12 cellular contexts compared by ENCODE assay signal in genomic region chr15:31230630-31231485, GRCh38.
DNase-seq lines count a peak whose midpoint lies in the region; ATAC-seq, FAIRE-seq and TF ChIP-seq lines count a peak whose summit lies in the region.
"Had no signal": no experiment of that assay in that cellular context is flagged by ENCODE, and none has a peak within 500 bp of the region (broad histone marks: within the 10 kb centered on the region; RNA-seq: fewer than 3 reads in every experiment).

No MANE protein-coding gene starts in this region.

- H2AFZ ChIP-seq in K562 (ENCODE audit: low read depth, low read length) (no peak overlapping the region), hepatocyte (no peak overlapping the region)

- no peaks in the 10 kb centered on the region for H3K9me2 ChIP-seq in hepatocyte (replicated peaks; ENCODE audit: insufficient read depth)

- peaks cover 6 to 20% of the 10 kb centered on the region in 2 experiments; a peak in 3 of 5 replicates for H3K27me3 ChIP-seq in K562 (ENCODE audit: control insufficient read depth in 2 of 2, insufficient read depth in 2 of 2, low read length in 2 of 2)
- no peaks in the 10 kb centered on the region for H3K27me3 ChIP-seq in hepatocyte

- H4K20me1 ChIP-seq in K562 (replicated peaks; ENCODE audit: control insufficient read depth, insufficient read depth, low read length) (0 out of 2 replicates have a peak, but pooled peaks cover 3% of the 10 kb centered on the region), hepatocyte (ENCODE audit: insufficient read depth, poor library complexity, severe bottlenecking) (no peaks in the 10 kb centered on the region)

- CTCF ChIA-PET in K562 (lab: Yijun Ruan, JAX; ENCODE audit: low intra/inter-chr PET ratio), result no interaction called here

- no peak for TF ChIP-seq RAD21 in K562 (CRISPR knock-in tag; conservative IDR thresholded peaks at IDR 0.05 in 1 of 2, IDR thresholded peaks at IDR 0.05 in 1 of 2)

- H3K4me2 ChIP-seq in K562 (ENCODE audit: insufficient read depth, low read length), result no peak overlapping the region
- H3K4me2 ChIP-seq in hepatocyte, result no peak overlapping the region

- POLR2A ChIA-PET in K562 (lab: Yijun Ruan, JAX), result no interaction called here

- H3K27ac ChIP-seq in K562 (ENCODE audit: extremely low read depth, low read depth, low read length), result no peak overlapping the region
- no peak overlapping the region for H3K27ac ChIP-seq in hepatocyte

- TF ChIP-seq CTCF in GM13977 (IDR thresholded peaks at IDR 0.05; ENCODE audit: extremely low read depth, insufficient read depth, missing control alignments) (no peak), K562 (IDR thresholded peaks at IDR 0.05 in 2 of 3, conservative IDR thresholded peaks at IDR 0.05 in 1 of 3; ENCODE audit: insufficient read depth in 2 of 3, low read depth in 1 of 3, low read length in 3 of 3) (no peak), hepatocyte (IDR thresholded peaks at IDR 0.05; ENCODE audit: poor library complexity) (no peak)

- in situ Hi-C loops in GM13977 (cut with MboI; ENCODE audit: low pct_unique_long_range_greater_than_20kb, low sequenced_read_pairs, unreplicated experiment), result no loop called here
- in situ Hi-C loops in K562 (cut with MboI), result no loop called here

- H3K4me3 ChIP-seq in K562 (no peak overlapping the region), hepatocyte (no peak overlapping the region)

- BruUV-seq in K562 (replicated peaks; lab: Mats Ljungman, UMichigan), result no TSS peak

- no peaks in the 10 kb centered on the region for H3K36me3 ChIP-seq in K562 (ENCODE audit: control insufficient read depth, insufficient read depth, low read length)
- H3K36me3 ChIP-seq in hepatocyte (replicated peaks; ENCODE audit: insufficient read depth, low read depth), result no peaks in the 10 kb centered on the region

- ATAC-seq in GM19452 (IDR thresholded peaks at IDR 0.05; ENCODE audit: unreplicated experiment) (peak; percentile 82), HG03066 (IDR thresholded peaks at IDR 0.05; ENCODE audit: low read depth, unreplicated experiment) (peak; percentile 71), K562 (no peak)

- H3K9me3 ChIP-seq in K562 (replicated peaks; ENCODE audit: control insufficient read depth, insufficient read depth, low read depth, low read length) (no peaks in the 10 kb centered on the region), hepatocyte (ENCODE audit: low read depth) (no peaks in the 10 kb centered on the region)

- FAIRE-seq in K562 (lab: Jason Lieb, UNC) (no peak), HTR-8/SVneo (lab: Jason Lieb, UNC) (no peak)
- FAIRE-seq: bronchial epithelial cell had no signal

- H3K4me1 ChIP-seq in K562 (replicated peaks in 1 of 2; ENCODE audit: control insufficient read depth in 2 of 2, insufficient read depth in 2 of 2, low read length in 2 of 2) (peaks cover 0 to 1% of the 10 kb centered on the region in 2 experiments; a peak in 1 of 5 replicates), hepatocyte (ENCODE audit: insufficient read depth) (peaks cover under 1% of the 10 kb centered on the region)

- 3% methylated on average over 6 of the region's 6 CpGs for WGBS in K562 (ENCODE audit: insufficient coverage, low coverage, missing lambda C conversion rate)
- WGBS in hepatocyte (ENCODE audit: low lambda C conversion rate, missing lambda C conversion rate), result 89% methylated on average over 6 of the region's 6 CpGs

- intact Hi-C loops in K562 (cut with micrococcal nuclease), result no loop called here

- peak; percentile 82 for DNase-seq in GM13977 (ENCODE audit: low spot score)
- DNase-seq in K562 (ENCODE audit: extremely low read depth in 1 of 4, low spot score in 3 of 4), result no peak
- no peak for DNase-seq in COR-L47 (lab: John Stamatoyannopoulos, UW)
- DNase-seq in cerebellar cortex (ENCODE audit: low spot score), result no peak
- no peak for DNase-seq in HTR-8/SVneo (ENCODE audit: insufficient read length, low spot score)
- DNase-seq in hepatocyte (ENCODE audit: low spot score), result no peak
- DNase-seq: NCI-H1092; posterior cingulate gyrus; stimulated activated naive CD4-positive, alpha-beta T cell had no signal

- H3K79me2 ChIP-seq in K562 (ENCODE audit: control insufficient read depth, insufficient read depth, low read length) (no peaks in the 10 kb centered on the region), hepatocyte (no peaks in the 10 kb centered on the region)

- no peak for TF ChIP-seq EP300 in K562 (IDR thresholded peaks at IDR 0.05; ENCODE audit: low read length)

- no peak for TF ChIP-seq POLR2A in K562 (conservative IDR thresholded peaks at IDR 0.05)

- no peak overlapping the region for H3K9ac ChIP-seq in K562 (ENCODE audit: insufficient read depth in 1 of 2, low read depth in 2 of 2, low read length in 2 of 2)

- H3K9me1 ChIP-seq in K562 (ENCODE audit: control insufficient read depth, insufficient read depth, low read length), result no peaks in the 10 kb centered on the region

TF ChIP-seq in K562, 482 proteins besides CTCF, POLR2A, EP300 and RAD21:
- TF ChIP-seq RBM25 (IDR thresholded peaks at IDR 0.05; ENCODE audit: low read depth, low read length, severe bottlenecking) (peak; percentile 42), CUX1 (CRISPR knock-in tag; IDR thresholded peaks at IDR 0.05) (no peak), HOXB6 (CRISPR knock-in tag; IDR thresholded peaks at IDR 0.05; ENCODE audit: borderline replicate concordance) (no peak), ZNF197 (CRISPR knock-in tag; IDR thresholded peaks at IDR 0.05; ENCODE audit: low read depth) (no peak), YY1 (IDR thresholded peaks at IDR 0.05; ENCODE audit: borderline replicate concordance in 1 of 3, control insufficient read depth in 1 of 3, extremely low read depth in 1 of 3, insufficient read depth in 3 of 3, insufficient read length in 1 of 3, insufficient replicate concordance in 2 of 3, low read depth in 1 of 3, low read length in 2 of 3) (peak in 1 of 3 experiments; percentile 13)
TF ChIP-seq in K562: peak in this region for 2.
